ENCODE assay signal across 29 cellular contexts in genomic region chr7:132199626-132200025, GRCh38.
"Had no signal": no experiment of that assay in that cellular context is flagged by ENCODE, and none has a peak within 500 bp of the region (broad histone marks: within the 10 kb centered on the region; RNA-seq: fewer than 3 reads in every experiment).

No MANE protein-coding gene starts in this region.

- ATAC-seq: naive thymus-derived CD4-positive, alpha-beta T cell; natural killer cell; right cardiac atrium; right lobe of liver; stimulated activated memory B cell treated with anti-CD40 and anti-IgM and Interleukin-4, amounts not matched to agents 10 μg/mL and 1 μg/mL and 100 μg/mL, for 72 hours; stimulated activated naive CD8-positive, alpha-beta T cell treated with anti-CD3 and anti-CD28 coated beads, Interleukin-15, amount 100 ng/mL, for 72 hours; stimulated activated naive CD8-positive, alpha-beta T cell treated with anti-CD3 and anti-CD28 coated beads, Interleukin-15, Interleukin-2, amounts not matched to agents 100 U/mL and 50 U/mL, for 24 hours; upper lobe of right lung had no signal

- H3K27ac Mint-ChIP-seq: naive thymus-derived CD4-positive, alpha-beta T cell; natural killer cell; nephron; neural progenitor cell; stimulated activated memory B cell treated with anti-CD40 and anti-IgM and Interleukin-4, amounts not matched to agents 10 μg/mL and 1 μg/mL and 100 μg/mL, for 72 hours; type B pancreatic cell had no signal

- H3K36me3 ChIP-seq: neural progenitor cell, ovary, prostate gland, right lobe of liver, suprapubic skin, transverse colon, upper lobe of right lung, uterus had no signal

- H3K9me3 Mint-ChIP-seq: natural killer cell; nephron; neural progenitor cell; stimulated activated memory B cell treated with anti-CD40 and anti-IgM and Interleukin-4, amounts not matched to agents 10 μg/mL and 1 μg/mL and 100 μg/mL, for 72 hours; stimulated activated naive CD8-positive, alpha-beta T cell treated with anti-CD3 and anti-CD28 coated beads, Interleukin-15, amount 100 ng/mL, for 72 hours; type B pancreatic cell had no signal

- H3K4me3 Mint-ChIP-seq: naive thymus-derived CD4-positive, alpha-beta T cell; natural killer cell; nephron; neural progenitor cell; stimulated activated memory B cell treated with anti-CD40 and anti-IgM and Interleukin-4, amounts not matched to agents 10 μg/mL and 1 μg/mL and 100 μg/mL, for 72 hours; stimulated activated naive CD8-positive, alpha-beta T cell treated with anti-CD3 and anti-CD28 coated beads, Interleukin-15, amount 100 ng/mL, for 72 hours; type B pancreatic cell had no signal

- H3K4me1 Mint-ChIP-seq: natural killer cell; nephron; neural progenitor cell; stimulated activated memory B cell treated with anti-CD40 and anti-IgM and Interleukin-4, amounts not matched to agents 10 μg/mL and 1 μg/mL and 100 μg/mL, for 72 hours; stimulated activated naive CD8-positive, alpha-beta T cell treated with anti-CD3 and anti-CD28 coated beads, Interleukin-15, amount 100 ng/mL, for 72 hours had no signal

- FAIRE-seq: small intestine had no signal

- H3K4me3 ChIP-seq: neural progenitor cell, ovary, prostate gland, right lobe of liver, sigmoid colon, suprapubic skin, testis, tibial artery, transverse colon, upper lobe of right lung, uterus had no signal

- H3K27me3 Mint-ChIP-seq: stimulated activated naive CD8-positive, alpha-beta T cell treated with anti-CD3 and anti-CD28 coated beads, Interleukin-15, amount 100 ng/mL, for 72 hours had no signal

- H3K27me3 ChIP-seq: neural progenitor cell, ovary, right lobe of liver, sigmoid colon, suprapubic skin, testis, tibial artery, transverse colon, upper lobe of right lung, uterus had no signal

- H3K36me3 Mint-ChIP-seq: natural killer cell; neural progenitor cell; stimulated activated memory B cell treated with anti-CD40 and anti-IgM and Interleukin-4, amounts not matched to agents 10 μg/mL and 1 μg/mL and 100 μg/mL, for 72 hours; type B pancreatic cell had no signal

- DNase-seq: naive thymus-derived CD4-positive, alpha-beta T cell; natural killer cell; occipital lobe; ovary; posterior cingulate gyrus; right cardiac atrium; right lobe of liver; sigmoid colon; small intestine; stimulated activated CD4-positive, alpha-beta T cell treated with anti-CD3 and anti-CD28 coated beads, Interleukin-15, amount 100 ng/mL, for 24 hours; stimulated activated CD4-positive, alpha-beta T cell treated with anti-CD3 and anti-CD28 coated beads, Interleukin-2, amount 100 ng/mL, for 24 hours; stimulated activated CD4-positive, alpha-beta T cell treated with anti-CD3 and anti-CD28 coated beads, Interleukin-2, amount 100 ng/mL, for 48 hours; stimulated activated CD4-positive, alpha-beta T cell treated with anti-CD3 and anti-CD28 coated beads, Interleukin-4, amount 100 ng/mL, for 4 hours; stimulated activated CD8-positive, alpha-beta memory T cell treated with anti-CD3 and anti-CD28 coated beads, Interleukin-4, amount 100 ng/mL, for 48 hours; stimulated activated naive CD4-positive, alpha-beta T cell; stimulated activated naive CD8-positive, alpha-beta T cell treated with anti-CD3 and anti-CD28 coated beads, Interleukin-15, amount 100 ng/mL, for 72 hours; stimulated activated naive CD8-positive, alpha-beta T cell treated with anti-CD3 and anti-CD28 coated beads, Interleukin-15, Interleukin-2, amounts not matched to agents 100 U/mL and 50 U/mL, for 24 hours; substantia nigra; testis; tibial artery; transverse colon; upper lobe of right lung; uterus had no signal
